ENCODE assay signal across 18 cellular contexts in the genomic region with DNA sequence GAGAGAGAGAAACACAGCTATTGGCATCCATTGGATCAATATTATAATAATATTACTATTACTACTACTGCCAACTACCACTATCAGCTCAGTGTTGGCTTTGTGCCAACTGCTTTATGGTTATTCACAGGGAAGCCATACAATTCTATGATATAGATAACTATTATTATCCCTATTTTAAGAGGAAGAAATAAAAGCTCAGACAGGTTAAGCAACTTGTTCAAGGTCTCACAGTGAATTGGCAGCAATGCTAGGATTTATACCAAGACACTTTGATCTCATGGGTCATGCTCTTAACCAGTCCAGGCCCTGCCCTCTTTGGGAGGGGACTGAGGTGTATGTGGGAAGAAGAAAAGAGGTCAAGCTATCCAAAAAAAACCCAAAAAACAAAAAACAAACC.
DNase-seq lines count a peak whose midpoint lies in the region; ATAC-seq and TF ChIP-seq lines count a peak whose summit lies in the region.
"Had no signal": no experiment of that assay in that cellular context is flagged by ENCODE, and none has a peak within 500 bp of the region (broad histone marks: within the 10 kb centered on the region; RNA-seq: fewer than 3 reads in every experiment).

No MANE protein-coding gene starts in this region.

- no peak overlapping the region for H3K4me3 Mint-ChIP-seq in activated naive CD4-positive, alpha-beta T cell treated with anti-CD3 and anti-CD28 coated beads, Interleukin-2, amount 50 U/mL, for 24 hours
- H3K4me3 Mint-ChIP-seq in activated naive CD4-positive, alpha-beta T cell treated with anti-CD3 and anti-CD28 coated beads, Interleukin-2, amount 10 ng/mL, durations not matched to agents 7 days and 5 days, result no peak overlapping the region
- H3K4me3 Mint-ChIP-seq: activated B cell treated with CpG ODN at 0.5 μM for 24 hours; activated naive CD8-positive, alpha-beta T cell treated with anti-CD3 and anti-CD28 coated beads, Interleukin-2, amount 10 ng/mL, durations not matched to agents 7 days and 5 days; IgD-negative memory B cell had no signal

- peaks cover 17 to 81% (median 41%) of the 10 kb centered on the region in 4 donors for H3K4me1 ChIP-seq in transverse colon
- no peaks in the 10 kb centered on the region for H3K4me1 ChIP-seq in PC-3 (ENCODE audit: insufficient read depth, low read length)

- no peaks in the 10 kb centered on the region for H3K9me3 Mint-ChIP-seq in activated naive CD4-positive, alpha-beta T cell treated with anti-CD3 and anti-CD28 coated beads, Interleukin-2, amount 50 U/mL, for 24 hours
- H3K9me3 Mint-ChIP-seq in activated naive CD4-positive, alpha-beta T cell treated with anti-CD3 and anti-CD28 coated beads, Interleukin-2, amount 10 ng/mL, durations not matched to agents 7 days and 5 days, result no peaks in the 10 kb centered on the region
- H3K9me3 Mint-ChIP-seq: activated B cell treated with CpG ODN at 0.5 μM for 24 hours; activated naive CD8-positive, alpha-beta T cell treated with anti-CD3 and anti-CD28 coated beads, Interleukin-2, amount 10 ng/mL, durations not matched to agents 7 days and 5 days; IgD-negative memory B cell had no signal

- no peaks in the 10 kb centered on the region for H4K20me1 ChIP-seq in PC-3 (ENCODE audit: low read length)

- BruUV-seq in PC-3 (replicated peaks; lab: Mats Ljungman, UMichigan), result no TSS peak

- no peak for DNase-seq in activated naive CD4-positive, alpha-beta T cell treated with anti-CD3 and anti-CD28 coated beads, Interleukin-2, amount 10 ng/mL, durations not matched to agents 7 days and 5 days
- DNase-seq in OCI-M1 (lab: John Stamatoyannopoulos, UW) (peak; percentile 20), dorsolateral prefrontal cortex (no peak), transverse colon (peak; percentile 34), PC-3 (no peak), NCI-H526 treated with DMSO at 0.1 percent for 48 hours (lab: John Stamatoyannopoulos, UW) (no peak)
- DNase-seq: activated B cell treated with CpG ODN at 0.5 μM for 24 hours; activated naive CD8-positive, alpha-beta T cell treated with anti-CD3 and anti-CD28 coated beads, Interleukin-2, amount 10 ng/mL, durations not matched to agents 7 days and 5 days; DMS53; NCI-H2107; SHP77; stimulated activated CD4-positive, alpha-beta T cell treated with anti-CD3 and anti-CD28 coated beads, Interleukin-4, amount 100 ng/mL, for 4 hours; T-helper 2 cell had no signal

- no peaks in the 10 kb centered on the region for H3F3A ChIP-seq in PC-3 (ENCODE audit: low read length, unreplicated experiment)

- in situ Hi-C loops in transverse colon (cut with MboI; ENCODE audit: low pct_ligation_motif_present in 1 of 4, low pct_unique_long_range_greater_than_20kb in 1 of 4, low sequenced_read_pairs in 3 of 4), result no loop called here

- H3K27me3 Mint-ChIP-seq in activated naive CD4-positive, alpha-beta T cell treated with anti-CD3 and anti-CD28 coated beads, Interleukin-2, amount 50 U/mL, for 24 hours, result no peaks in the 10 kb centered on the region
- H3K27me3 Mint-ChIP-seq in activated naive CD4-positive, alpha-beta T cell treated with anti-CD3 and anti-CD28 coated beads, Interleukin-2, amount 10 ng/mL, durations not matched to agents 7 days and 5 days, result no peaks in the 10 kb centered on the region
- H3K27me3 Mint-ChIP-seq: activated B cell treated with CpG ODN at 0.5 μM for 24 hours; activated naive CD8-positive, alpha-beta T cell treated with anti-CD3 and anti-CD28 coated beads, Interleukin-2, amount 10 ng/mL, durations not matched to agents 7 days and 5 days; IgD-negative memory B cell had no signal

- no peaks in the 10 kb centered on the region for H3K9me3 ChIP-seq in transverse colon
- no peaks in the 10 kb centered on the region for H3K9me3 ChIP-seq in PC-3 (ENCODE audit: low read length)
- H3K9me3 ChIP-seq: thoracic aorta had no signal

- H3K27ac ChIP-seq in dorsolateral prefrontal cortex (peak overlapping the region in 47 of 59 donors; percentile 16 to 93 (median 78)), transverse colon (no peak overlapping the region), PC-3 (ENCODE audit: low read length) (no peak overlapping the region)
- H3K27ac ChIP-seq: thoracic aorta had no signal

- peak overlapping the region; percentile 66 for H3K27ac Mint-ChIP-seq in activated naive CD4-positive, alpha-beta T cell treated with anti-CD3 and anti-CD28 coated beads, Interleukin-2, amount 50 U/mL, for 24 hours
- no peak overlapping the region for H3K27ac Mint-ChIP-seq in activated naive CD4-positive, alpha-beta T cell treated with anti-CD3 and anti-CD28 coated beads, Interleukin-2, amount 10 ng/mL, durations not matched to agents 7 days and 5 days
- H3K27ac Mint-ChIP-seq: activated B cell treated with CpG ODN at 0.5 μM for 24 hours had no signal

- no peak overlapping the region for H3K9ac ChIP-seq in PC-3 (ENCODE audit: low read length)

- peaks cover 81% of the 10 kb centered on the region for H3K4me1 Mint-ChIP-seq in activated naive CD4-positive, alpha-beta T cell treated with anti-CD3 and anti-CD28 coated beads, Interleukin-2, amount 50 U/mL, for 24 hours
- H3K4me1 Mint-ChIP-seq in activated naive CD4-positive, alpha-beta T cell treated with anti-CD3 and anti-CD28 coated beads, Interleukin-2, amount 10 ng/mL, durations not matched to agents 7 days and 5 days, result peaks cover 30% of the 10 kb centered on the region
- H3K4me1 Mint-ChIP-seq: activated B cell treated with CpG ODN at 0.5 μM for 24 hours had no signal

- H3K4me3 ChIP-seq in dorsolateral prefrontal cortex, result no peak overlapping the region
- no peak overlapping the region for H3K4me3 ChIP-seq in transverse colon
- no peak overlapping the region for H3K4me3 ChIP-seq in PC-3 (ENCODE audit: low read length)
- H3K4me3 ChIP-seq: lung, thoracic aorta had no signal

- POLR2A ChIA-PET in PC-3 (lab: Charles Lee; ENCODE audit: unreplicated experiment), result interaction anchor here (0.7 kb wide), 1 partner anchor 139 kb away, joined by 3 read pairs; no protein-coding TSS in a partner anchor

- no peak for ATAC-seq in PC-3
- no peak for ATAC-seq in GM21526 (IDR thresholded peaks at IDR 0.05; ENCODE audit: low FRiP score, unreplicated experiment)

- H3K36me3 Mint-ChIP-seq in activated naive CD4-positive, alpha-beta T cell treated with anti-CD3 and anti-CD28 coated beads, Interleukin-2, amount 50 U/mL, for 24 hours, result peaks cover 35% of the 10 kb centered on the region
- H3K36me3 Mint-ChIP-seq in activated naive CD4-positive, alpha-beta T cell treated with anti-CD3 and anti-CD28 coated beads, Interleukin-2, amount 10 ng/mL, durations not matched to agents 7 days and 5 days, result peaks cover 74% of the 10 kb centered on the region

- H3K36me3 ChIP-seq in transverse colon (no peaks in the 10 kb centered on the region), PC-3 (ENCODE audit: low read depth, low read length) (no peaks in the 10 kb centered on the region)
- H3K36me3 ChIP-seq: thoracic aorta had no signal

- TF ChIP-seq CTCF in dorsolateral prefrontal cortex (IDR thresholded peaks at IDR 0.05 in 54 of 56, conservative IDR thresholded peaks at IDR 0.05 in 2 of 56; ENCODE audit: low read depth in 1 of 56, partially characterized antibody in 56 of 56) (no peak), transverse colon (IDR thresholded peaks at IDR 0.05) (no peak), PC-3 (conservative IDR thresholded peaks at IDR 0.05; ENCODE audit: low read depth, low read length) (no peak)

- H3K27me3 ChIP-seq in dorsolateral prefrontal cortex, result no peaks in the 10 kb centered on the region
- no peaks in the 10 kb centered on the region for H3K27me3 ChIP-seq in transverse colon
- no peaks in the 10 kb centered on the region for H3K27me3 ChIP-seq in PC-3 (ENCODE audit: low read length)

- H3K4me2 ChIP-seq in PC-3 (ENCODE audit: low read length), result no peak overlapping the region

- TF ChIP-seq POLR2A in transverse colon (IDR thresholded peaks at IDR 0.05), result no peak

- CTCF ChIA-PET in activated naive CD4-positive, alpha-beta T cell treated with anti-CD3 and anti-CD28 coated beads, Interleukin-2, amount 10 ng/mL, durations not matched to agents 7 days and 5 days (lab: Charles Lee), result interaction anchor here (1.6 kb wide), 1 partner anchor 355 kb away, joined by 3 read pairs; no protein-coding TSS in a partner anchor
- CTCF ChIA-PET in PC-3 (lab: Charles Lee), result no interaction called here

- no peaks in the 10 kb centered on the region for H3K9me2 ChIP-seq in PC-3 (replicated peaks; ENCODE audit: low read length)

- intact Hi-C loops in dorsolateral prefrontal cortex (cut with DNase I) (no loop called here), transverse colon (cut with DNase I; ENCODE audit: low total_unique reads) (no loop called here), PC-3 (cut with micrococcal nuclease) (no loop called here)

- H2AFZ ChIP-seq in PC-3 (ENCODE audit: low read length), result no peak overlapping the region

- no peaks in the 10 kb centered on the region for H3K79me2 ChIP-seq in PC-3 (ENCODE audit: low read length)

- TF ChIP-seq EP300 in transverse colon (IDR thresholded peaks at IDR 0.05; ENCODE audit: low read depth), result no peak

Comparison
In these comparisons a context has a peak if more than half of its experiments do, and no peak if none do; other contexts are left out.
1. DNase-seq: peak in OCI-M1 (single experiment) and transverse colon (single experiment); none in activated naive CD4-positive, alpha-beta T cell treated with anti-CD3 and anti-CD28 coated beads, Interleukin-2, amount 10 ng/mL, durations not matched to agents 7 days and 5 days (single experiment), dorsolateral prefrontal cortex (0 of 10), PC-3 (single experiment) and NCI-H526 treated with DMSO at 0.1 percent for 48 hours (single experiment).
2. H3K27ac ChIP-seq: peak in dorsolateral prefrontal cortex (47 of 59); none in transverse colon (0 of 4) and PC-3 (single experiment).